ENCODE assay signal across 8 cellular contexts in genomic region chr5:88883059-88883565, GRCh38. TPM values are rescaled to one million over a fixed set of nuclear protein-coding genes. Genes with fewer than 3 reads are reported as not detected.
A peak's percentile ranks its signal among the peaks of the same experiment; 100 is the strongest.
DNase-seq lines count a peak whose midpoint lies in the region; ATAC-seq and TF ChIP-seq lines count a peak whose summit lies in the region.

Gene MEF2C (minus strand): TSS chr5:88883184. CDS start chr5:88823788, 59,396 bp downstream.

- peak within 1 kb of the TSS; percentile 99 for H3K27ac ChIP-seq in right cardiac atrium (ENCODE audit: low read length)

- H3K4me3 ChIP-seq in NT2/D1 (ENCODE audit: insufficient read length, low read depth), result peak within 1 kb of the TSS; percentile 58
- H3K4me3 ChIP-seq in right cardiac atrium (ENCODE audit: low read length), result peak within 1 kb of the TSS; percentile 99

- under 1% methylated on average over 40 of the region's 41 CpGs for WGBS in right cardiac atrium

- DNase-seq in AG09319 (ENCODE audit: extremely low read depth, low read depth) (peak; percentile 36), NT2/D1 (ENCODE audit: low read depth, low spot score) (no peak), astrocyte of the hippocampus (ENCODE audit: low read depth, low spot score) (peak; percentile 88), right cardiac atrium (peak; percentile 73 to 93 (median 90)), pons (ENCODE audit: low spot score) (peak; percentile 85), GF-D8 (lab: John Stamatoyannopoulos, UW) (no peak)

- H3K36me3 ChIP-seq in NT2/D1 (ENCODE audit: insufficient read depth, insufficient read length, low read length), result no peaks in the 10 kb centered on the region

- ATAC-seq in GM18519 (IDR thresholded peaks at IDR 0.05; ENCODE audit: low FRiP score, unreplicated experiment) (peak; percentile 31), HG03342 (IDR thresholded peaks at IDR 0.05; ENCODE audit: unreplicated experiment) (peak; percentile 38), right cardiac atrium (peak; percentile 90 to 92)

- TF ChIP-seq CTCF in AG09319 (IDR thresholded peaks at IDR 0.05; ENCODE audit: low read depth, low read length), result no peak

- peak within 1 kb of the TSS; percentile 36 for H3K9ac ChIP-seq in NT2/D1 (ENCODE audit: insufficient read length, low read depth)

- H3K27me3 ChIP-seq in NT2/D1 (ENCODE audit: insufficient read depth, insufficient read length) (peaks cover 61% of the 10 kb centered on the region), right cardiac atrium (ENCODE audit: control insufficient read depth, insufficient read depth) (no peaks in the 10 kb centered on the region)

- intact Hi-C loops in right cardiac atrium (cut with DNase I), result loop anchor here (5.0 to 10.0 kb wide), 4 partner anchors 56 to 151 kb away; no protein-coding TSS in a partner anchor

- H3K9me3 ChIP-seq in NT2/D1 (ENCODE audit: insufficient read depth, low read length) (no peaks in the 10 kb centered on the region), right cardiac atrium (ENCODE audit: control insufficient read depth, low read length) (no peaks in the 10 kb centered on the region)

- H3K4me1 ChIP-seq in NT2/D1 (ENCODE audit: insufficient read depth, insufficient read length) (no peaks in the 10 kb centered on the region), right cardiac atrium (ENCODE audit: control insufficient read depth, insufficient read depth, low read length) (no peaks in the 10 kb centered on the region)

RNA-seq across cellular contexts. Expression of gene MEF2C, which starts in this region (rescaled TPM):
- 10 to 100 TPM; 57.4 to 78.4 (median 67.4) TPM for total RNA-seq in right cardiac atrium
- 14.5 TPM for polyA plus RNA-seq in right cardiac atrium

Comparison
In these comparisons a context has a peak if more than half of its experiments do, and no peak if none do; other contexts are left out.
1. DNase-seq: peak in AG09319 (single experiment), astrocyte of the hippocampus (single experiment), right cardiac atrium (3 of 3) and pons (single experiment); none in NT2/D1 (single experiment) and GF-D8 (single experiment).
2. ATAC-seq: peak in every context shown above with its lines; median percentile 91 in right cardiac atrium; 38 in HG03342; 31 in GM18519.